Comparison of ENCODE assay signal across 22 cellular contexts in the genomic region with DNA sequence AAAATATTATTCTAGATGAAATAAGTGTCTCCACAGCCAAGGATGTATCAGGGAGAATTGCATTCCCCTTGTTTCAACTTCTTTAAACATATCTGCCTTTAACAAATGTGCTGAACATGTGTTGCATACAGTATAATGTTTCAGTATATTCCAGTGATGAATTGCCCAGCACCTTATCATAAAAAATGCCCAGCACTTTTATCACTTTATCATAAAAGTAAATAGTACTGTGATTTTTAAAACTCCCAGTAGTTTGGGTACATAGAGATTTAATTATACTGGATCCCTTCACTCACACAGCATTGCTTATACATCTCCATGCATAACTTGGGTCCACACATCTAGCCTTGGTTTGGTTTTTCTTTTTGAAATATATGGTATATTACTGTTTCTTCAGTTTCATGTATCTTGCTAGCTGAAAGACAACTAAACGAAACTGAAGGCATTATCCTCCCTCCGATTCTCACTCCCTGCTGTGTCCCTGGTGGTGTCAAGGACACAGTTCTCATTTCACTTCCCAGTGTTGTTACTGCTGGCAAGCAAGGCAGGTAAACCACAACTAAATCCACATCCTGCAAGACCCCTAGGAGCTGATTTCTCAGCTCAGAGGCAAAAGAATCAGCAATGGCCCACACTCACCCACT.
A peak's percentile ranks its signal among the peaks of the same experiment; 100 is the strongest.
DNase-seq lines count a peak whose midpoint lies in the region; ATAC-seq, FAIRE-seq and TF ChIP-seq lines count a peak whose summit lies in the region.
"Had no signal": no experiment of that assay in that cellular context is flagged by ENCODE, and none has a peak within 500 bp of the region (broad histone marks: within the 10 kb centered on the region; RNA-seq: fewer than 3 reads in every experiment).

No MANE protein-coding gene starts in this region.

- DNase-seq in bronchial epithelial cell (ENCODE audit: low read depth): no peak
- DNase-seq in nephron progenitor cell: no peak
- no peak for DNase-seq in tibial nerve (ENCODE audit: low spot score in 2 of 2)
- no peak for DNase-seq in nucleus accumbens (lab: John Stamatoyannopoulos, UW)
- no peak for DNase-seq in NCI-H345 treated with DMSO at 0.1 percent for 48 hours (lab: John Stamatoyannopoulos, UW; ENCODE audit: unreplicated experiment)
- no peak for DNase-seq in amygdala (lab: John Stamatoyannopoulos, UW)
- DNase-seq: activated CD4-positive, alpha-beta T cell treated with anti-CD3 and anti-CD28 coated beads for 4 hours; CD4-positive, alpha-beta memory T cell; DMS153; GF-D8; heart right ventricle; left ventricle myocardium inferior; NCI-H524 had no signal

- H3K27me3 ChIP-seq in Loucy (ENCODE audit: insufficient read depth, low read length, poor library complexity, severe bottlenecking): no peaks in the 10 kb centered on the region
- H3K27me3 ChIP-seq in bronchial epithelial cell (ENCODE audit: control insufficient read depth, insufficient read depth, low read length): no peaks in the 10 kb centered on the region
- H3K27me3 ChIP-seq in tibial nerve: no peaks in the 10 kb centered on the region
- H3K27me3 ChIP-seq: heart right ventricle, neutrophil, tibial artery had no signal

- no peaks in the 10 kb centered on the region for H3K79me2 ChIP-seq in Loucy (ENCODE audit: insufficient read depth, low read length)

- H3K9me2 ChIP-seq in Loucy (replicated peaks; ENCODE audit: low read depth, low read length): no peaks in the 10 kb centered on the region

- H3K4me3 Mint-ChIP-seq in nephron progenitor cell: no peak overlapping the region
- H3K4me3 Mint-ChIP-seq: activated naive CD8-positive, alpha-beta T cell; activated T-helper 17 cell treated with anti-CD3 and anti-CD28 coated beads, Interleukin-2, amount 50 U/mL, for 72 hours; brain; CD4-positive, alpha-beta memory T cell; stimulated activated effector memory CD8-positive, alpha-beta T cell treated with anti-CD3 and anti-CD28 coated beads, Interleukin-12 subunit alpha, Interleukin-12 subunit beta, amount 100 ng/mL, for 72 hours had no signal

- peak overlapping the region; percentile 35 for H3K9ac ChIP-seq in Loucy (ENCODE audit: low read depth, low read length, poor library complexity, severe bottlenecking)

- peak; percentile 13 for FAIRE-seq in bronchial epithelial cell (lab: Jason Lieb, UNC)

- H3K27ac Mint-ChIP-seq in nephron progenitor cell: peak overlapping the region; percentile 89
- H3K27ac Mint-ChIP-seq: activated naive CD8-positive, alpha-beta T cell; activated T-helper 17 cell treated with anti-CD3 and anti-CD28 coated beads, Interleukin-2, amount 50 U/mL, for 72 hours; CD4-positive, alpha-beta memory T cell had no signal

- peak overlapping the region; percentile 17 for H3K4me2 ChIP-seq in Loucy (ENCODE audit: low read depth, low read length, poor library complexity, severe bottlenecking)

- peaks cover 11% of the 10 kb centered on the region for H3K27me3 Mint-ChIP-seq in nephron progenitor cell (ENCODE audit: low read depth, poor library complexity)
- H3K27me3 Mint-ChIP-seq: activated naive CD8-positive, alpha-beta T cell; activated T-helper 17 cell treated with anti-CD3 and anti-CD28 coated beads, Interleukin-2, amount 50 U/mL, for 72 hours; brain had no signal

- H3K9me3 ChIP-seq in Loucy (ENCODE audit: insufficient read depth, low read depth, low read length) (no peaks in the 10 kb centered on the region), tibial nerve (no peaks in the 10 kb centered on the region)
- H3K9me3 ChIP-seq: heart right ventricle, left ventricle myocardium inferior, neutrophil, tibial artery had no signal

- H4K20me1 ChIP-seq in Loucy (ENCODE audit: insufficient read depth, low read length, poor library complexity, severe bottlenecking): no peaks in the 10 kb centered on the region

- no peak for TF ChIP-seq CTCF in Loucy (conservative IDR thresholded peaks at IDR 0.05; ENCODE audit: low read length)
- no peak for TF ChIP-seq CTCF in bronchial epithelial cell (IDR thresholded peaks at IDR 0.05; ENCODE audit: insufficient read depth, low read length, severe bottlenecking)
- no peak for TF ChIP-seq CTCF in nephron progenitor cell (IDR thresholded peaks at IDR 0.05)
- TF ChIP-seq CTCF in tibial nerve (IDR thresholded peaks at IDR 0.05): no peak

- H2AFZ ChIP-seq in Loucy (ENCODE audit: low read length): no peak overlapping the region

- H3K4me1 ChIP-seq in Loucy (ENCODE audit: insufficient read depth, low read length, poor library complexity, severe bottlenecking) (peaks cover 30% of the 10 kb centered on the region), tibial nerve (peaks cover 0 to 52% (median 0%) of the 10 kb centered on the region in 4 donors)
- H3K4me1 ChIP-seq: left ventricle myocardium inferior had no signal

- H3K4me3 ChIP-seq in Loucy (ENCODE audit: low read length, poor library complexity, severe bottlenecking) (no peak overlapping the region), bronchial epithelial cell (ENCODE audit: low read depth, low read length) (no peak overlapping the region), tibial nerve (no peak overlapping the region)
- H3K4me3 ChIP-seq: coronary artery, heart right ventricle, left ventricle myocardium inferior, tibial artery had no signal

- TF ChIP-seq EP300 in tibial nerve (IDR thresholded peaks at IDR 0.05): no peak

- TF ChIP-seq POLR2A in tibial nerve (IDR thresholded peaks at IDR 0.05): no peak

- 58 to 74% methylated on average over 2 of the region's 2 CpGs for WGBS in tibial nerve, 2 donors

- peak overlapping the region; percentile 51 to 87 (median 76) for H3K27ac ChIP-seq in tibial nerve
- H3K27ac ChIP-seq: left ventricle myocardium inferior, neutrophil, tibial artery had no signal

- H3K36me3 Mint-ChIP-seq in nephron progenitor cell (ENCODE audit: low read depth): peaks cover 6% of the 10 kb centered on the region
- H3K36me3 Mint-ChIP-seq: activated naive CD8-positive, alpha-beta T cell; brain; CD4-positive, alpha-beta memory T cell; stimulated activated effector memory CD8-positive, alpha-beta T cell treated with anti-CD3 and anti-CD28 coated beads, Interleukin-12 subunit alpha, Interleukin-12 subunit beta, amount 100 ng/mL, for 72 hours had no signal

- H3K36me3 ChIP-seq in Loucy (ENCODE audit: insufficient read depth, low read length): no peaks in the 10 kb centered on the region
- no peaks in the 10 kb centered on the region for H3K36me3 ChIP-seq in bronchial epithelial cell (ENCODE audit: control insufficient read depth, insufficient read depth, low read length)
- no peaks in the 10 kb centered on the region for H3K36me3 ChIP-seq in tibial nerve
- H3K36me3 ChIP-seq: heart right ventricle, left ventricle myocardium inferior, neutrophil, tibial artery had no signal

- ATAC-seq in HG03025 (IDR thresholded peaks at IDR 0.05; ENCODE audit: low FRiP score, unreplicated experiment): no peak
- ATAC-seq: activated T-helper 17 cell treated with anti-CD3 and anti-CD28 coated beads, Interleukin-2, amount 50 U/mL, for 72 hours; stimulated activated effector memory CD8-positive, alpha-beta T cell treated with anti-CD3 and anti-CD28 coated beads, Interleukin-12 subunit alpha, Interleukin-12 subunit beta, amount 100 ng/mL, for 72 hours had no signal

- peaks cover 6% of the 10 kb centered on the region for H3K9me3 Mint-ChIP-seq in nephron progenitor cell
- H3K9me3 Mint-ChIP-seq: activated T-helper 17 cell treated with anti-CD3 and anti-CD28 coated beads, Interleukin-2, amount 50 U/mL, for 72 hours; CD4-positive, alpha-beta memory T cell; stimulated activated effector memory CD8-positive, alpha-beta T cell treated with anti-CD3 and anti-CD28 coated beads, Interleukin-12 subunit alpha, Interleukin-12 subunit beta, amount 100 ng/mL, for 72 hours had no signal

- peaks cover 39% of the 10 kb centered on the region for H3K4me1 Mint-ChIP-seq in nephron progenitor cell
- H3K4me1 Mint-ChIP-seq: activated T-helper 17 cell treated with anti-CD3 and anti-CD28 coated beads, Interleukin-2, amount 50 U/mL, for 72 hours; brain; CD4-positive, alpha-beta memory T cell had no signal

- H3F3A ChIP-seq in Loucy (ENCODE audit: low read depth): no peaks in the 10 kb centered on the region
